In genomic region chr2:15825276-15826060, GRCh38 we compare ENCODE assay signal across 19 cellular contexts.
DNase-seq lines count a peak whose midpoint lies in the region; ATAC-seq, FAIRE-seq and TF ChIP-seq lines count a peak whose summit lies in the region.
"Had no signal": no experiment of that assay in that cellular context is flagged by ENCODE, and none has a peak within 500 bp of the region (broad histone marks: within the 10 kb centered on the region; RNA-seq: fewer than 3 reads in every experiment).

No MANE protein-coding gene starts in this region.

- no peak for ATAC-seq in HG03135 (IDR thresholded peaks at IDR 0.05; ENCODE audit: unreplicated experiment)

- intact Hi-C loops in left ventricle myocardium inferior (cut with micrococcal nuclease): no loop called here

- H3K4me3 Mint-ChIP-seq in nephron progenitor cell: peak overlapping the region; percentile 49
- no peak overlapping the region for H3K4me3 Mint-ChIP-seq in activated CD4-positive, alpha-beta memory T cell treated with anti-CD3 and anti-CD28 coated beads, Interleukin-2, amount 10 ng/mL, durations not matched to agents 7 days and 5 days
- H3K4me3 Mint-ChIP-seq: CD14-positive monocyte had no signal

- TF ChIP-seq CTCF in bronchial epithelial cell (IDR thresholded peaks at IDR 0.05; ENCODE audit: insufficient read depth, low read length, severe bottlenecking): no peak
- no peak for TF ChIP-seq CTCF in nephron progenitor cell (IDR thresholded peaks at IDR 0.05)
- no peak for TF ChIP-seq CTCF in left ventricle myocardium inferior (IDR thresholded peaks at IDR 0.05; ENCODE audit: borderline replicate concordance)
- TF ChIP-seq CTCF in brain microvascular endothelial cell (IDR thresholded peaks at IDR 0.05; ENCODE audit: low read depth, low read length, missing control alignments): no peak

- no peak overlapping the region for H3K27ac ChIP-seq in left ventricle myocardium inferior (replicated peaks)
- H3K27ac ChIP-seq in brain microvascular endothelial cell: no peak overlapping the region
- H3K27ac ChIP-seq: 22Rv1, GM23248 had no signal

- FAIRE-seq in bronchial epithelial cell (lab: Jason Lieb, UNC): peak; percentile 68
- FAIRE-seq: G401.6 had no signal

- CTCF ChIA-PET in activated CD4-positive, alpha-beta memory T cell treated with anti-CD3 and anti-CD28 coated beads, Interleukin-2, amount 10 ng/mL, durations not matched to agents 7 days and 5 days (lab: Charles Lee): no interaction called here

- no peak overlapping the region for H3K4me3 ChIP-seq in bronchial epithelial cell (ENCODE audit: low read depth, low read length)
- no peak overlapping the region for H3K4me3 ChIP-seq in left ventricle myocardium inferior
- H3K4me3 ChIP-seq in brain microvascular endothelial cell (ENCODE audit: low read depth, low read length): no peak overlapping the region
- H3K4me3 ChIP-seq: GM23248, MG63 had no signal

- peak; percentile 40 for DNase-seq in DMS 273 (lab: John Stamatoyannopoulos, UW; ENCODE audit: unreplicated experiment)
- DNase-seq in DMS 273 treated with DMSO at 0.1 percent for 48 hours (lab: John Stamatoyannopoulos, UW): no peak
- DNase-seq in bronchial epithelial cell (ENCODE audit: low read depth): no peak
- DNase-seq in nephron progenitor cell: no peak
- DNase-seq in left ventricle myocardium inferior: no peak
- no peak for DNase-seq in brain microvascular endothelial cell
- no peak for DNase-seq in activated CD4-positive, alpha-beta memory T cell treated with anti-CD3 and anti-CD28 coated beads, Interleukin-2, amount 10 ng/mL, durations not matched to agents 7 days and 5 days
- DNase-seq: DND-41, GM23248, Kasumi-1, MG63, NCI-H1105 treated with DMSO at 0.1 percent for 48 hours, NCI-H1694, OCI-M1, Right ventricle myocardium superior had no signal

- in situ Hi-C loops in brain microvascular endothelial cell (cut with HindIII; ENCODE audit: low pct_ligation_motif_present, low sequenced_read_pairs): no loop called here

- H3K9me3 Mint-ChIP-seq in nephron progenitor cell: no peaks in the 10 kb centered on the region
- H3K9me3 Mint-ChIP-seq in activated CD4-positive, alpha-beta memory T cell treated with anti-CD3 and anti-CD28 coated beads, Interleukin-2, amount 10 ng/mL, durations not matched to agents 7 days and 5 days: no peaks in the 10 kb centered on the region

- peaks cover 3% of the 10 kb centered on the region for H3K27me3 Mint-ChIP-seq in nephron progenitor cell (ENCODE audit: low read depth, poor library complexity)
- H3K27me3 Mint-ChIP-seq in activated CD4-positive, alpha-beta memory T cell treated with anti-CD3 and anti-CD28 coated beads, Interleukin-2, amount 10 ng/mL, durations not matched to agents 7 days and 5 days: no peaks in the 10 kb centered on the region

- H3K27ac Mint-ChIP-seq in nephron progenitor cell: peak overlapping the region; percentile 99
- no peak overlapping the region for H3K27ac Mint-ChIP-seq in activated CD4-positive, alpha-beta memory T cell treated with anti-CD3 and anti-CD28 coated beads, Interleukin-2, amount 10 ng/mL, durations not matched to agents 7 days and 5 days
- H3K27ac Mint-ChIP-seq: CD14-positive monocyte had no signal

- H3K27me3 ChIP-seq in bronchial epithelial cell (ENCODE audit: control insufficient read depth, insufficient read depth, low read length) (no peaks in the 10 kb centered on the region), left ventricle myocardium inferior (ENCODE audit: low read depth) (no peaks in the 10 kb centered on the region), brain microvascular endothelial cell (replicated peaks) (no peaks in the 10 kb centered on the region)
- H3K27me3 ChIP-seq: MG63 had no signal

- H3K4me1 Mint-ChIP-seq in nephron progenitor cell: peaks cover 71% of the 10 kb centered on the region
- no peaks in the 10 kb centered on the region for H3K4me1 Mint-ChIP-seq in activated CD4-positive, alpha-beta memory T cell treated with anti-CD3 and anti-CD28 coated beads, Interleukin-2, amount 10 ng/mL, durations not matched to agents 7 days and 5 days
- H3K4me1 Mint-ChIP-seq: CD14-positive monocyte had no signal

- POLR2A ChIA-PET in activated CD4-positive, alpha-beta memory T cell treated with anti-CD3 and anti-CD28 coated beads, Interleukin-2, amount 10 ng/mL, durations not matched to agents 7 days and 5 days (lab: Charles Lee): no interaction called here

- H3K4me1 ChIP-seq in left ventricle myocardium inferior: no peaks in the 10 kb centered on the region

- peaks cover 5% of the 10 kb centered on the region for H3K36me3 Mint-ChIP-seq in nephron progenitor cell (ENCODE audit: low read depth)
- no peaks in the 10 kb centered on the region for H3K36me3 Mint-ChIP-seq in activated CD4-positive, alpha-beta memory T cell treated with anti-CD3 and anti-CD28 coated beads, Interleukin-2, amount 10 ng/mL, durations not matched to agents 7 days and 5 days (ENCODE audit: low read depth)
- H3K36me3 Mint-ChIP-seq: CD14-positive monocyte had no signal

- no peaks in the 10 kb centered on the region for H3K9me3 ChIP-seq in left ventricle myocardium inferior (replicated peaks)
- H3K9me3 ChIP-seq: MG63 had no signal

- H3K36me3 ChIP-seq in bronchial epithelial cell (ENCODE audit: control insufficient read depth, insufficient read depth, low read length) (no peaks in the 10 kb centered on the region), left ventricle myocardium inferior (no peaks in the 10 kb centered on the region), brain microvascular endothelial cell (replicated peaks) (no peaks in the 10 kb centered on the region)
- H3K36me3 ChIP-seq: MG63 had no signal
